13 cellular contexts compared by ENCODE assay signal in genomic region chr16:57314161-57314785, GRCh38. TPM values are rescaled to one million over a fixed set of nuclear protein-coding genes. Genes with fewer than 3 reads are reported as not detected.
A peak's percentile ranks its signal among the peaks of the same experiment; 100 is the strongest.
DNase-seq lines count a peak whose midpoint lies in the region; ATAC-seq, FAIRE-seq and TF ChIP-seq lines count a peak whose summit lies in the region.
"Had no signal": no experiment of that assay in that cellular context is flagged by ENCODE, and none has a peak within 500 bp of the region (broad histone marks: within the 10 kb centered on the region; RNA-seq: fewer than 3 reads in every experiment).

No MANE protein-coding gene starts in this region.

- no peak overlapping the region for H3K4me3 Mint-ChIP-seq in activated CD4-positive, alpha-beta memory T cell treated with anti-CD3 and anti-CD28 coated beads, Interleukin-2, amount 10 ng/mL, durations not matched to agents 7 days and 5 days
- H3K4me3 Mint-ChIP-seq in activated CD4-positive, alpha-beta memory T cell treated with anti-CD3 and anti-CD28 coated beads for 36 hours: no peak overlapping the region

- POLR2A ChIA-PET in activated CD4-positive, alpha-beta memory T cell treated with anti-CD3 and anti-CD28 coated beads, Interleukin-2, amount 10 ng/mL, durations not matched to agents 7 days and 5 days (lab: Charles Lee): interaction anchor here (1.0 to 1.4 kb wide), 2 partner anchors 14 to 128 kb away, joined by 3 to 6 read pairs; partner anchors contain the start of genes PSME3IP1 and RSPRY1
- POLR2A ChIA-PET in activated CD4-positive, alpha-beta memory T cell treated with anti-CD3 and anti-CD28 coated beads for 36 hours (lab: Charles Lee): interaction anchor here (1.0 kb wide), 1 partner anchor 19 kb away, joined by 3 read pairs; no protein-coding TSS in a partner anchor

- FAIRE-seq in small intestine (lab: Jason Lieb, UNC): no peak

- H3F3A ChIP-seq in MM.1S (ENCODE audit: insufficient read depth, low read length): no peaks in the 10 kb centered on the region

- H3K9ac ChIP-seq in MM.1S (ENCODE audit: low read length): no peak overlapping the region; the same call in 1 of the 2 replicates

- no peaks in the 10 kb centered on the region for H3K9me3 ChIP-seq in MM.1S (replicated peaks; ENCODE audit: insufficient read depth, low read length)
- no peaks in the 10 kb centered on the region for H3K9me3 ChIP-seq in small intestine (ENCODE audit: control insufficient read depth, low read depth)
- H3K9me3 ChIP-seq: gastroesophageal sphincter had no signal

- peak; percentile 14 for DNase-seq in activated CD4-positive, alpha-beta memory T cell treated with anti-CD3 and anti-CD28 coated beads, Interleukin-2, amount 10 ng/mL, durations not matched to agents 7 days and 5 days
- DNase-seq in activated CD4-positive, alpha-beta memory T cell treated with anti-CD3 and anti-CD28 coated beads for 36 hours: no peak
- DNase-seq in MM.1S (no peak), choroid plexus epithelial cell (ENCODE audit: low read depth) (peak; percentile 10), small intestine (peak; percentile 69), SKM-1 treated with dmso at 0.1 percent for 144 hours (lab: John Stamatoyannopoulos, UW; ENCODE audit: unreplicated experiment) (no peak), Ammon's horn (ENCODE audit: low spot score) (no peak)
- DNase-seq: NCI-H187 treated with DMSO at 0.1 percent for 48 hours, nucleus accumbens had no signal

- H2AFZ ChIP-seq in MM.1S (ENCODE audit: low read length): peak overlapping the region; percentile 42; the same call in 1 of the 2 replicates

- 81 to 82% (median 82%) methylated on average over 1 of the region's 1 CpG for WGBS in small intestine, 3 donors

- H3K36me3 ChIP-seq in MM.1S (replicated peaks; ENCODE audit: insufficient read depth, low read length): no peaks in the 10 kb centered on the region
- H3K36me3 ChIP-seq in small intestine (ENCODE audit: control insufficient read depth in 2 of 2, insufficient read depth in 2 of 2, low read length in 2 of 2): no peaks in the 10 kb centered on the region
- H3K36me3 ChIP-seq: gastroesophageal sphincter had no signal

- H3K79me2 ChIP-seq in MM.1S (ENCODE audit: low read length): no peaks in the 10 kb centered on the region

- no peaks in the 10 kb centered on the region for H3K36me3 Mint-ChIP-seq in activated CD4-positive, alpha-beta memory T cell treated with anti-CD3 and anti-CD28 coated beads, Interleukin-2, amount 10 ng/mL, durations not matched to agents 7 days and 5 days (ENCODE audit: low read depth)
- H3K36me3 Mint-ChIP-seq in activated CD4-positive, alpha-beta memory T cell treated with anti-CD3 and anti-CD28 coated beads for 36 hours: no peaks in the 10 kb centered on the region

- no peak overlapping the region for H3K27ac Mint-ChIP-seq in activated CD4-positive, alpha-beta memory T cell treated with anti-CD3 and anti-CD28 coated beads, Interleukin-2, amount 10 ng/mL, durations not matched to agents 7 days and 5 days
- H3K27ac Mint-ChIP-seq in activated CD4-positive, alpha-beta memory T cell treated with anti-CD3 and anti-CD28 coated beads for 36 hours: no peak overlapping the region

- no peak overlapping the region for H3K27ac ChIP-seq in MM.1S (ENCODE audit: low read length)
- H3K27ac ChIP-seq in small intestine (ENCODE audit: low read depth in 1 of 2, low read length in 1 of 2): no peak overlapping the region
- H3K27ac ChIP-seq: gastroesophageal sphincter had no signal

- H3K27me3 ChIP-seq in MM.1S (replicated peaks; ENCODE audit: insufficient read depth, low read length): no peaks in the 10 kb centered on the region
- no peaks in the 10 kb centered on the region for H3K27me3 ChIP-seq in small intestine (ENCODE audit: control insufficient read depth in 2 of 2, insufficient read depth in 2 of 2, low read length in 2 of 2)
- H3K27me3 ChIP-seq: gastroesophageal sphincter had no signal

- no peak overlapping the region for H3K4me3 ChIP-seq in MM.1S (ENCODE audit: low read length)
- H3K4me3 ChIP-seq in choroid plexus epithelial cell (ENCODE audit: low read depth, low read length): no peak overlapping the region
- H3K4me3 ChIP-seq in small intestine (ENCODE audit: low read depth in 1 of 2, low read length in 2 of 2): no peak overlapping the region
- H3K4me3 ChIP-seq: gastroesophageal sphincter had no signal

- intact Hi-C loops in activated CD4-positive, alpha-beta memory T cell treated with anti-CD3 and anti-CD28 coated beads for 36 hours (cut with micrococcal nuclease): no loop called here

- ATAC-seq in GM18502 (IDR thresholded peaks at IDR 0.05; ENCODE audit: poor library complexity, unreplicated experiment): no peak
- ATAC-seq: gastroesophageal sphincter had no signal

- TF ChIP-seq CTCF in MM.1S (IDR thresholded peaks at IDR 0.05; ENCODE audit: low read length) (no peak), choroid plexus epithelial cell (conservative IDR thresholded peaks at IDR 0.05; ENCODE audit: low read depth, low read length) (no peak)

- peaks cover 11% of the 10 kb centered on the region; the same call in 1 of the 2 replicates for H3K4me1 ChIP-seq in MM.1S (ENCODE audit: low read length)
- no peaks in the 10 kb centered on the region for H3K4me1 ChIP-seq in small intestine (ENCODE audit: control insufficient read depth in 2 of 2, insufficient read depth in 1 of 2, low read depth in 1 of 2, low read length in 1 of 2)

- H4K20me1 ChIP-seq in MM.1S (ENCODE audit: insufficient read depth, low read length): no peaks in the 10 kb centered on the region

- CTCF ChIA-PET in activated CD4-positive, alpha-beta memory T cell treated with anti-CD3 and anti-CD28 coated beads, Interleukin-2, amount 10 ng/mL, durations not matched to agents 7 days and 5 days (lab: Charles Lee): interaction anchor here (1.0 to 1.3 kb wide), 3 partner anchors 13 to 105 kb away, joined by 3 to 7 read pairs (median 3); no protein-coding TSS in a partner anchor
- CTCF ChIA-PET in activated CD4-positive, alpha-beta memory T cell treated with anti-CD3 and anti-CD28 coated beads for 36 hours (lab: Charles Lee): interaction anchor here (1.4 kb wide), 3 partner anchors 14 to 105 kb away, joined by 3 to 12 read pairs (median 11); no protein-coding TSS in a partner anchor

- peak overlapping the region; percentile 40; the same call in 1 of the 2 replicates for H3K4me2 ChIP-seq in MM.1S (ENCODE audit: low read depth, low read length)

- H3K9me2 ChIP-seq in MM.1S (replicated peaks; ENCODE audit: insufficient read depth, low read length): no peaks in the 10 kb centered on the region

- no peaks in the 10 kb centered on the region for H3K9me3 Mint-ChIP-seq in activated CD4-positive, alpha-beta memory T cell treated with anti-CD3 and anti-CD28 coated beads, Interleukin-2, amount 10 ng/mL, durations not matched to agents 7 days and 5 days
- no peaks in the 10 kb centered on the region for H3K9me3 Mint-ChIP-seq in activated CD4-positive, alpha-beta memory T cell treated with anti-CD3 and anti-CD28 coated beads for 36 hours

- H3K27me3 Mint-ChIP-seq in activated CD4-positive, alpha-beta memory T cell treated with anti-CD3 and anti-CD28 coated beads, Interleukin-2, amount 10 ng/mL, durations not matched to agents 7 days and 5 days: peaks cover 7% of the 10 kb centered on the region
- H3K27me3 Mint-ChIP-seq in activated CD4-positive, alpha-beta memory T cell treated with anti-CD3 and anti-CD28 coated beads for 36 hours: peaks cover 1% of the 10 kb centered on the region

- peaks cover 15% of the 10 kb centered on the region for H3K4me1 Mint-ChIP-seq in activated CD4-positive, alpha-beta memory T cell treated with anti-CD3 and anti-CD28 coated beads, Interleukin-2, amount 10 ng/mL, durations not matched to agents 7 days and 5 days
- H3K4me1 Mint-ChIP-seq in activated CD4-positive, alpha-beta memory T cell treated with anti-CD3 and anti-CD28 coated beads for 36 hours (ENCODE audit: low read depth): peaks cover 18% of the 10 kb centered on the region

RNA-seq across cellular contexts. Expression of gene PLLP, which starts 29.8 kb away (rescaled TPM):
- total RNA-seq in activated CD4-positive, alpha-beta memory T cell treated with anti-CD3 and anti-CD28 coated beads, Interleukin-2, amount 10 ng/mL, durations not matched to agents 7 days and 5 days: under 1 TPM in 1 of 2 experiments, not detected in 1; 0.18 TPM
- total RNA-seq in activated CD4-positive, alpha-beta memory T cell treated with anti-CD3 and anti-CD28 coated beads for 36 hours: not detected
- polyA plus RNA-seq in small intestine: 100 to 1,000 TPM in 2 of 3 donors, 10 to 100 TPM in 1; 56.9 to 162 (median 135) TPM

RNA-seq across cellular contexts. Expression of gene CCL22, which starts 44.3 kb away (rescaled TPM):
- total RNA-seq in activated CD4-positive, alpha-beta memory T cell treated with anti-CD3 and anti-CD28 coated beads, Interleukin-2, amount 10 ng/mL, durations not matched to agents 7 days and 5 days: under 1 TPM in 1 of 2 experiments, not detected in 1; 0.10 TPM
- 1 to 10 TPM; 1.5 to 1.7 TPM for total RNA-seq in activated CD4-positive, alpha-beta memory T cell treated with anti-CD3 and anti-CD28 coated beads for 36 hours
- polyA plus RNA-seq in small intestine: under 1 TPM in 1 of 3 donors, not detected in 2; 0.16 TPM
- total RNA-seq: dermis microvascular lymphatic vessel endothelial cell, gastroesophageal sphincter had no signal
- polyA plus RNA-seq: AG04450 had no signal

RNA-seq across cellular contexts. Expression of gene CX3CL1, which starts 58.0 kb away (rescaled TPM):
- not detected for total RNA-seq in activated CD4-positive, alpha-beta memory T cell treated with anti-CD3 and anti-CD28 coated beads, Interleukin-2, amount 10 ng/mL, durations not matched to agents 7 days and 5 days
- total RNA-seq in activated CD4-positive, alpha-beta memory T cell treated with anti-CD3 and anti-CD28 coated beads for 36 hours: not detected
- 10 to 100 TPM in 1 of 3 donors, under 1 TPM in 2; 0.67 to 18.6 (median 0.81) TPM for polyA plus RNA-seq in small intestine

Comparison
In these comparisons a context has a peak if more than half of its experiments do, and no peak if none do; other contexts are left out.
1. DNase-seq: peak in activated CD4-positive, alpha-beta memory T cell treated with anti-CD3 and anti-CD28 coated beads, Interleukin-2, amount 10 ng/mL, durations not matched to agents 7 days and 5 days (single experiment), choroid plexus epithelial cell (single experiment) and small intestine (single experiment); none in activated CD4-positive, alpha-beta memory T cell treated with anti-CD3 and anti-CD28 coated beads for 36 hours (single experiment), MM.1S (single experiment), SKM-1 treated with dmso at 0.1 percent for 144 hours (single experiment) and Ammon's horn (single experiment).